In genomic region chr13:93304868-93305613, GRCh38 we compare ENCODE assay signal across 23 cellular contexts.
DNase-seq lines count a peak whose midpoint lies in the region; FAIRE-seq and TF ChIP-seq lines count a peak whose summit lies in the region.
"Had no signal": no experiment of that assay in that cellular context is flagged by ENCODE, and none has a peak within 500 bp of the region (broad histone marks: within the 10 kb centered on the region; RNA-seq: fewer than 3 reads in every experiment).

No MANE protein-coding gene starts in this region.

- peak overlapping the region; percentile 37 for H3K4me2 ChIP-seq in fibroblast of lung (ENCODE audit: extremely low read depth, insufficient read depth, low read length)

- POLR2A ChIA-PET in activated CD4-positive, alpha-beta memory T cell treated with anti-CD3 and anti-CD28 coated beads for 36 hours (lab: Charles Lee) = no interaction called here

- no peak for TF ChIP-seq POLR2A in ovary (IDR thresholded peaks at IDR 0.05)

- H3K79me2 ChIP-seq in fibroblast of lung (ENCODE audit: control insufficient read depth, insufficient read depth, low read length) = no peaks in the 10 kb centered on the region

- H3K4me1 ChIP-seq in HUES48 (ENCODE audit: control insufficient read depth, insufficient read depth, low read length) (peaks cover 16% of the 10 kb centered on the region), fibroblast of lung (ENCODE audit: control insufficient read depth, extremely low read depth, insufficient read depth, low read length) (no peaks in the 10 kb centered on the region), ovary (ENCODE audit: insufficient read depth) (no peaks in the 10 kb centered on the region)
- H3K4me1 ChIP-seq: colonic mucosa, prostate gland, transverse colon had no signal

- H3K27ac Mint-ChIP-seq in activated CD4-positive, alpha-beta memory T cell treated with anti-CD3 and anti-CD28 coated beads for 36 hours = no peak overlapping the region
- H3K27ac Mint-ChIP-seq: activated CD8-positive, alpha-beta memory T cell treated with anti-CD3 and anti-CD28 coated beads, Interleukin-2, amount 10 ng/mL, durations not matched to agents 7 days and 5 days; activated naive CD8-positive, alpha-beta T cell; naive thymus-derived CD8-positive, alpha-beta T cell had no signal

- no peaks in the 10 kb centered on the region for H3K9me3 ChIP-seq in HUES48 (ENCODE audit: control insufficient read depth, insufficient read depth, low read length)
- H3K9me3 ChIP-seq in fibroblast of lung (ENCODE audit: control insufficient read depth, insufficient read depth, low read depth, low read length) = no peaks in the 10 kb centered on the region
- no peaks in the 10 kb centered on the region for H3K9me3 ChIP-seq in ovary
- H3K9me3 ChIP-seq: colonic mucosa, prostate gland, transverse colon had no signal

- DNase-seq in D721Med (ENCODE audit: insufficient read length, low spot score) = no peak
- peak; percentile 91 for DNase-seq in NCI-H526 treated with DMSO at 0.1 percent for 48 hours (lab: John Stamatoyannopoulos, UW)
- DNase-seq in fibroblast of lung (ENCODE audit: low read depth in 2 of 2) = no peak
- DNase-seq in HPDE6-E6E7 (ENCODE audit: extremely low spot score) = no peak
- no peak for DNase-seq in ovary
- no peak for DNase-seq in activated CD4-positive, alpha-beta memory T cell treated with anti-CD3 and anti-CD28 coated beads for 36 hours
- DNase-seq: activated CD4-positive, alpha-beta T cell treated with anti-CD3 and anti-CD28 coated beads for 4 hours; activated CD8-positive, alpha-beta memory T cell treated with anti-CD3 and anti-CD28 coated beads, Interleukin-2, amount 10 ng/mL, durations not matched to agents 7 days and 5 days; colonic mucosa; foreskin melanocyte; GOT3; mesenchymal stem cell; naive thymus-derived CD8-positive, alpha-beta T cell; NCI-H1436; stimulated activated CD4-positive, alpha-beta T cell treated with anti-CD3 and anti-CD28 coated beads, Interleukin-1b, Interleukin-23, amount 100 ng/mL, for 48 hours; stimulated activated naive CD4-positive, alpha-beta T cell treated with Interleukin-2 at 50 U/mL for 16 hours; transverse colon had no signal

- intact Hi-C loops in ovary (cut with DNase I) = no loop called here
- intact Hi-C loops in activated CD4-positive, alpha-beta memory T cell treated with anti-CD3 and anti-CD28 coated beads for 36 hours (cut with micrococcal nuclease) = no loop called here

- no peaks in the 10 kb centered on the region for H3K4me1 Mint-ChIP-seq in activated CD4-positive, alpha-beta memory T cell treated with anti-CD3 and anti-CD28 coated beads for 36 hours (ENCODE audit: low read depth)
- H3K4me1 Mint-ChIP-seq: activated CD8-positive, alpha-beta memory T cell treated with anti-CD3 and anti-CD28 coated beads, Interleukin-2, amount 10 ng/mL, durations not matched to agents 7 days and 5 days; naive thymus-derived CD8-positive, alpha-beta T cell had no signal

- H3K4me3 ChIP-seq in HUES48 (ENCODE audit: low read depth, low read length) (peak overlapping the region; percentile 35; the same call in 1 of the 2 replicates), fibroblast of lung (replicated peaks in 1 of 4; ENCODE audit: control extremely low read depth in 1 of 4, insufficient read depth in 1 of 4, low read depth in 3 of 4, low read length in 4 of 4) (no peak overlapping the region), ovary (no peak overlapping the region)
- H3K4me3 ChIP-seq: colonic mucosa, prostate gland, transverse colon had no signal

- TF ChIP-seq CTCF in D721Med (IDR thresholded peaks at IDR 0.05; ENCODE audit: insufficient read depth, missing control alignments) (no peak), fibroblast of lung (conservative IDR thresholded peaks at IDR 0.05 in 1 of 2, IDR thresholded peaks at IDR 0.05 in 1 of 2; ENCODE audit: low read depth in 1 of 2, low read length in 2 of 2) (no peak), ovary (IDR thresholded peaks at IDR 0.05) (no peak)

- H3K27ac ChIP-seq in HUES48 (ENCODE audit: low read depth, low read length) (no peak overlapping the region), fibroblast of lung (ENCODE audit: insufficient read depth, low read length) (no peak overlapping the region), ovary (no peak overlapping the region)
- H3K27ac ChIP-seq: colonic mucosa, prostate gland, transverse colon had no signal

- FAIRE-seq in D721Med (lab: Jason Lieb, UNC) = peak; percentile 98
- FAIRE-seq: endothelial cell of umbilical vein, HTR-8/SVneo, TTC549 had no signal

- H3K9ac ChIP-seq in HUES48 (ENCODE audit: low read depth, low read length) = no peak overlapping the region
- H3K9ac ChIP-seq in fibroblast of lung (ENCODE audit: insufficient read depth, low read length) = no peak overlapping the region

- WGBS in ovary, 3 donors = 63 to 68% (median 68%) methylated on average over 6 of the region's 6 CpGs

- H2AFZ ChIP-seq in fibroblast of lung (ENCODE audit: low read length) = no peak overlapping the region

- CTCF ChIA-PET in activated CD4-positive, alpha-beta memory T cell treated with anti-CD3 and anti-CD28 coated beads for 36 hours (lab: Charles Lee) = no interaction called here

- H3K27me3 Mint-ChIP-seq in activated CD4-positive, alpha-beta memory T cell treated with anti-CD3 and anti-CD28 coated beads for 36 hours = no peaks in the 10 kb centered on the region
- H3K27me3 Mint-ChIP-seq: activated CD8-positive, alpha-beta memory T cell treated with anti-CD3 and anti-CD28 coated beads, Interleukin-2, amount 10 ng/mL, durations not matched to agents 7 days and 5 days; activated naive CD8-positive, alpha-beta T cell had no signal

- no peaks in the 10 kb centered on the region for H4K20me1 ChIP-seq in fibroblast of lung (ENCODE audit: control insufficient read depth, extremely low read depth, insufficient read depth, low read length)

- H3K27me3 ChIP-seq in HUES48 (ENCODE audit: control insufficient read depth, insufficient read depth, low read length) (no peaks in the 10 kb centered on the region), fibroblast of lung (ENCODE audit: control insufficient read depth, insufficient read depth, low read length) (no peaks in the 10 kb centered on the region), ovary (no peaks in the 10 kb centered on the region)
- H3K27me3 ChIP-seq: colonic mucosa, transverse colon had no signal

- H3K9me3 Mint-ChIP-seq in activated CD4-positive, alpha-beta memory T cell treated with anti-CD3 and anti-CD28 coated beads for 36 hours = no peaks in the 10 kb centered on the region
- H3K9me3 Mint-ChIP-seq: naive thymus-derived CD8-positive, alpha-beta T cell had no signal

- no peaks in the 10 kb centered on the region for H3K36me3 Mint-ChIP-seq in activated CD4-positive, alpha-beta memory T cell treated with anti-CD3 and anti-CD28 coated beads for 36 hours
- H3K36me3 Mint-ChIP-seq: activated CD8-positive, alpha-beta memory T cell treated with anti-CD3 and anti-CD28 coated beads, Interleukin-2, amount 10 ng/mL, durations not matched to agents 7 days and 5 days; activated naive CD8-positive, alpha-beta T cell; naive thymus-derived CD8-positive, alpha-beta T cell had no signal

- H3K36me3 ChIP-seq in HUES48 (ENCODE audit: control insufficient read depth, insufficient read depth, low read length) = no peaks in the 10 kb centered on the region
- no peaks in the 10 kb centered on the region for H3K36me3 ChIP-seq in fibroblast of lung (ENCODE audit: control insufficient read depth, insufficient read depth, low read length)
- no peaks in the 10 kb centered on the region for H3K36me3 ChIP-seq in ovary
- H3K36me3 ChIP-seq: colonic mucosa, prostate gland, transverse colon had no signal

- H3K4me3 Mint-ChIP-seq in activated CD4-positive, alpha-beta memory T cell treated with anti-CD3 and anti-CD28 coated beads for 36 hours = no peak overlapping the region
- H3K4me3 Mint-ChIP-seq: activated CD8-positive, alpha-beta memory T cell treated with anti-CD3 and anti-CD28 coated beads, Interleukin-2, amount 10 ng/mL, durations not matched to agents 7 days and 5 days; activated naive CD8-positive, alpha-beta T cell; naive thymus-derived CD8-positive, alpha-beta T cell had no signal

- no peak for TF ChIP-seq EP300 in ovary (IDR thresholded peaks at IDR 0.05)
